Comparison of ENCODE assay signal across 9 cellular contexts in the genomic region with DNA sequence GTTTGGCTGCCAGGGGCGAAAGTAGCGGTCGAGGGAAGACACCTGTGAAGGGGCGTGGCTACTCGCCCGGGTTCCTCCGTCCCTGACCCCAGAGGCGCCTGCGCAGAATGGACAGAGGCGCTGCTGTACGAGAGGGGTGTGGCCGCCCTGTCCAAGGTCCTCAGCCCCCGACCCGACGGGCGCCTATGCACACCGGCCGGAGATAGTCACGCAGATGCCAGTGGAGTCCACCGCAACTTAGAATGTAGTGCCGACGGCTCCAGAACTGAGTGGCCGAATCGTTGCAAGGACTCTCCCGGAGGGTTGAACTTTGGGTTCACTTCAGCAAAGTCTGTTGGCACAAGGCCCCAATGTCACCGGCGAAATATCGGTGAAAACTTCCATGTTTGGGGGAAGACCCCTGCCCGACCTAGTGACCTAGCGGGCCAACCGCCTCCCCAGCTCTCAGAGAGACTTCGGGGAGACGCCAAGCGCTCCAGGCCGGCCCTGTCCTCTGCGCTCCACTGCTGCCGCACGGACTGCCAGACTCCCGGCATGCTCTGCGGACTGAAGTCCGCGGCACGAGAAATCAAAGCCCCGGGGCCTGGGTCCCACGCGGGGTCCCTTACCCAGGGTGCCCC. TPM values are rescaled to one million over a fixed set of nuclear protein-coding genes. Genes with fewer than 3 reads are reported as not detected.
DNase-seq lines count a peak whose midpoint lies in the region; ATAC-seq and TF ChIP-seq lines count a peak whose summit lies in the region.
"Had no signal": no experiment of that assay in that cellular context is flagged by ENCODE, and none has a peak within 500 bp of the region (broad histone marks: within the 10 kb centered on the region; RNA-seq: fewer than 3 reads in every experiment).

No MANE protein-coding gene starts in this region.

- H3K27ac Mint-ChIP-seq in CD4-positive, CD25-positive, alpha-beta regulatory T cell: peak overlapping the region; percentile 82 to 99 (median 98)
- H3K27ac Mint-ChIP-seq in naive thymus-derived CD8-positive, alpha-beta T cell: peak overlapping the region; percentile 99 to 100 (median 100)
- peak overlapping the region; percentile 100 for H3K27ac Mint-ChIP-seq in stimulated activated naive B cell treated with anti-CD40 and anti-IgM and Interleukin-4, amounts not matched to agents 10 μg/mL and 1 μg/mL and 100 μg/mL, for 72 hours

- H3K79me2 ChIP-seq in OCI-LY3 (ENCODE audit: low read length) (no peaks in the 10 kb centered on the region), fibroblast of lung (ENCODE audit: control insufficient read depth, insufficient read depth, low read length) (no peaks in the 10 kb centered on the region)

- H4K20me1 ChIP-seq in OCI-LY3 (ENCODE audit: insufficient read depth, low read length) (0 out of 2 replicates have a peak, but pooled peaks cover 3% of the 10 kb centered on the region), fibroblast of lung (ENCODE audit: control insufficient read depth, extremely low read depth, insufficient read depth, low read length) (no peaks in the 10 kb centered on the region)

- H3K36me3 ChIP-seq in CD4-positive, CD25-positive, alpha-beta regulatory T cell (ENCODE audit: control insufficient read depth, insufficient read depth, low read length): no peaks in the 10 kb centered on the region
- H3K36me3 ChIP-seq in OCI-LY3 (replicated peaks; ENCODE audit: low read depth, low read length) (no peaks in the 10 kb centered on the region), fibroblast of lung (ENCODE audit: control insufficient read depth, insufficient read depth, low read length) (no peaks in the 10 kb centered on the region)

- peak overlapping the region; percentile 84 for H2AFZ ChIP-seq in OCI-LY3 (ENCODE audit: low read depth, low read length)
- peak overlapping the region; percentile 90 for H2AFZ ChIP-seq in fibroblast of lung (ENCODE audit: low read length)

- H3K4me3 Mint-ChIP-seq in CD4-positive, CD25-positive, alpha-beta regulatory T cell: peak overlapping the region; percentile 83 to 98 (median 94)
- peak overlapping the region; percentile 88 to 96 (median 95) for H3K4me3 Mint-ChIP-seq in naive thymus-derived CD8-positive, alpha-beta T cell
- peak overlapping the region; percentile 93 to 95 for H3K4me3 Mint-ChIP-seq in stimulated activated naive B cell treated with anti-CD40 and anti-IgM and Interleukin-4, amounts not matched to agents 10 μg/mL and 1 μg/mL and 100 μg/mL, for 72 hours

- H3K4me1 Mint-ChIP-seq in CD4-positive, CD25-positive, alpha-beta regulatory T cell: peaks cover 5 to 35% (median 24%) of the 10 kb centered on the region in 4 donors
- peaks cover 15 to 44% (median 28%) of the 10 kb centered on the region in 4 donors for H3K4me1 Mint-ChIP-seq in naive thymus-derived CD8-positive, alpha-beta T cell
- H3K4me1 Mint-ChIP-seq in stimulated activated naive B cell treated with anti-CD40 and anti-IgM and Interleukin-4, amounts not matched to agents 10 μg/mL and 1 μg/mL and 100 μg/mL, for 72 hours: peaks cover 38 to 54% of the 10 kb centered on the region in 2 donors

- peak overlapping the region; percentile 88 for H3K4me3 ChIP-seq in CD4-positive, CD25-positive, alpha-beta regulatory T cell (ENCODE audit: low read depth, low read length)
- H3K4me3 ChIP-seq in OCI-LY3 (ENCODE audit: low read length) (peak overlapping the region; percentile 97), fibroblast of lung (replicated peaks in 1 of 4; ENCODE audit: control extremely low read depth in 1 of 4, insufficient read depth in 1 of 4, low read depth in 3 of 4, low read length in 4 of 4) (peak overlapping the region; percentile 57 to 83 (median 62))

- H3K9me3 Mint-ChIP-seq in CD4-positive, CD25-positive, alpha-beta regulatory T cell: peaks cover 0 to 3% (median 0%) of the 10 kb centered on the region in 7 donors
- peaks cover 0 to 4% (median 0%) of the 10 kb centered on the region in 9 donors for H3K9me3 Mint-ChIP-seq in naive thymus-derived CD8-positive, alpha-beta T cell
- H3K9me3 Mint-ChIP-seq in stimulated activated naive B cell treated with anti-CD40 and anti-IgM and Interleukin-4, amounts not matched to agents 10 μg/mL and 1 μg/mL and 100 μg/mL, for 72 hours: no peaks in the 10 kb centered on the region

- peaks cover 37% of the 10 kb centered on the region for H3K4me1 ChIP-seq in CD4-positive, CD25-positive, alpha-beta regulatory T cell (ENCODE audit: control insufficient read depth, insufficient read depth, low read length, poor library complexity, severe bottlenecking)
- H3K4me1 ChIP-seq in OCI-LY3 (ENCODE audit: low read length) (peaks cover 30% of the 10 kb centered on the region), fibroblast of lung (ENCODE audit: control insufficient read depth, extremely low read depth, insufficient read depth, low read length) (no peaks in the 10 kb centered on the region)

- peaks cover 3% of the 10 kb centered on the region for H3K27me3 ChIP-seq in CD4-positive, CD25-positive, alpha-beta regulatory T cell (ENCODE audit: control insufficient read depth, insufficient read depth, low read length)
- H3K27me3 ChIP-seq in OCI-LY3 (ENCODE audit: low read depth, low read length) (peaks cover 8% of the 10 kb centered on the region; the same call in 1 of the 2 replicates), fibroblast of lung (ENCODE audit: control insufficient read depth, insufficient read depth, low read length) (peaks cover 2% of the 10 kb centered on the region)

- H3K4me2 ChIP-seq in OCI-LY3 (ENCODE audit: low read length) (peak overlapping the region; percentile 98), fibroblast of lung (ENCODE audit: extremely low read depth, insufficient read depth, low read length) (peak overlapping the region; percentile 97)

- H3K27me3 Mint-ChIP-seq in CD4-positive, CD25-positive, alpha-beta regulatory T cell: peaks cover 52% of the 10 kb centered on the region
- peaks cover 0 to 5% (median 0%) of the 10 kb centered on the region in 5 donors for H3K27me3 Mint-ChIP-seq in naive thymus-derived CD8-positive, alpha-beta T cell
- no peaks in the 10 kb centered on the region for H3K27me3 Mint-ChIP-seq in stimulated activated naive B cell treated with anti-CD40 and anti-IgM and Interleukin-4, amounts not matched to agents 10 μg/mL and 1 μg/mL and 100 μg/mL, for 72 hours

- peak; percentile 47 to 77 (median 67) for DNase-seq in CD4-positive, CD25-positive, alpha-beta regulatory T cell
- DNase-seq in HT1080 (ENCODE audit: low read depth) (peak; percentile 72), activated T-helper 1 cell treated with Interleukin-2 at 50 U/mL for 16 hours (ENCODE audit: low read depth) (peak; percentile 59), fibroblast of lung (ENCODE audit: low read depth in 2 of 2) (peak; percentile 66)
- peak; percentile 58 to 87 (median 72) for DNase-seq in naive thymus-derived CD8-positive, alpha-beta T cell
- DNase-seq in stimulated activated naive B cell treated with anti-CD40 and anti-IgM and Interleukin-4, amounts not matched to agents 10 μg/mL and 1 μg/mL and 100 μg/mL, for 72 hours: peak; percentile 88

- peak; percentile 38 to 41 for ATAC-seq in CD4-positive, CD25-positive, alpha-beta regulatory T cell (ENCODE audit: low read depth in 2 of 2)
- ATAC-seq in GM21360 (IDR thresholded peaks at IDR 0.05; ENCODE audit: unreplicated experiment): peak; percentile 43
- peak; percentile 47 to 48 for ATAC-seq in naive thymus-derived CD8-positive, alpha-beta T cell
- ATAC-seq in stimulated activated naive B cell treated with anti-CD40 and anti-IgM and Interleukin-4, amounts not matched to agents 10 μg/mL and 1 μg/mL and 100 μg/mL, for 72 hours (replicated peaks): peak; percentile 61 to 67

- peak overlapping the region; percentile 85 for H3K27ac ChIP-seq in CD4-positive, CD25-positive, alpha-beta regulatory T cell (ENCODE audit: insufficient read depth, low read length, poor library complexity, severe bottlenecking)
- H3K27ac ChIP-seq in OCI-LY3 (ENCODE audit: low read length): peak overlapping the region; percentile 55
- no peak overlapping the region for H3K27ac ChIP-seq in fibroblast of lung (ENCODE audit: insufficient read depth, low read length)

- H3K36me3 Mint-ChIP-seq in CD4-positive, CD25-positive, alpha-beta regulatory T cell: no peaks in the 10 kb centered on the region
- H3K36me3 Mint-ChIP-seq in naive thymus-derived CD8-positive, alpha-beta T cell: peaks cover 0 to 3% (median 0%) of the 10 kb centered on the region in 3 donors
- no peaks in the 10 kb centered on the region for H3K36me3 Mint-ChIP-seq in stimulated activated naive B cell treated with anti-CD40 and anti-IgM and Interleukin-4, amounts not matched to agents 10 μg/mL and 1 μg/mL and 100 μg/mL, for 72 hours

- TF ChIP-seq CTCF in OCI-LY3 (IDR thresholded peaks at IDR 0.05; ENCODE audit: low read depth, low read length) (no peak), fibroblast of lung (conservative IDR thresholded peaks at IDR 0.05 in 1 of 2, IDR thresholded peaks at IDR 0.05 in 1 of 2; ENCODE audit: low read depth in 1 of 2, low read length in 2 of 2) (no peak)

- POLR2A ChIA-PET in naive thymus-derived CD8-positive, alpha-beta T cell (lab: Charles Lee): interaction anchor here (0.5 to 2.9 kb wide), 3 partner anchors 124 to 746 kb away, joined by 4 to 44 read pairs (median 5); a partner anchor contains a TSS

- H3K9ac ChIP-seq in OCI-LY3 (ENCODE audit: low read length): peak overlapping the region; percentile 80
- H3K9ac ChIP-seq in fibroblast of lung (ENCODE audit: insufficient read depth, low read length): peak overlapping the region; percentile 21

- H3K9me3 ChIP-seq in CD4-positive, CD25-positive, alpha-beta regulatory T cell (ENCODE audit: control insufficient read depth in 2 of 2, low read length in 2 of 2): no peaks in the 10 kb centered on the region
- H3K9me3 ChIP-seq in OCI-LY3 (ENCODE audit: insufficient read depth, low read length) (no peaks in the 10 kb centered on the region), fibroblast of lung (ENCODE audit: control insufficient read depth, insufficient read depth, low read depth, low read length) (no peaks in the 10 kb centered on the region)

RNA-seq across cellular contexts. Expression of a gene that starts 0.5 kb away (rescaled TPM):
- total RNA-seq in CD4-positive, CD25-positive, alpha-beta regulatory T cell: not detected
- not detected for polyA plus RNA-seq in CD4-positive, CD25-positive, alpha-beta regulatory T cell
- total RNA-seq in HT1080 (2014; rRNA removed; shearing (Covaris generic)): not detected in 2 replicates
- polyA plus RNA-seq in HT1080 (2015; cell fraction: cytosol; rRNA removed): not detected in 2 replicates
- not detected in 2 replicates for polyA plus RNA-seq in HT1080 (2015; cell fraction: nucleus; rRNA removed)
- not detected in 2 replicates for total RNA-seq in fibroblast of lung
- not detected in 2 replicates for polyA plus RNA-seq in fibroblast of lung
- not detected in 2 replicates for polyA plus RNA-seq in fibroblast of lung (2012)
- polyA minus RNA-seq in fibroblast of lung (ENCODE audit: low replicate concordance): not detected in 2 replicates
- total RNA-seq in naive thymus-derived CD8-positive, alpha-beta T cell: not detected
- not detected for polyA plus RNA-seq in naive thymus-derived CD8-positive, alpha-beta T cell
- total RNA-seq: T-helper 2 cell treated with Interferon-gamma antibody and Interleukin-4, amounts not matched to agents 100 ng/mL and 5 ng/mL, for 36 hours had no signal

RNA-seq across cellular contexts. Expression of a gene that starts 1.8 kb away (rescaled TPM):
- not detected for total RNA-seq in CD4-positive, CD25-positive, alpha-beta regulatory T cell
- not detected for polyA plus RNA-seq in CD4-positive, CD25-positive, alpha-beta regulatory T cell
- not detected in 2 replicates for total RNA-seq in HT1080 (2014; rRNA removed; shearing (Covaris generic))
- not detected in 2 replicates for polyA plus RNA-seq in HT1080 (2015; cell fraction: cytosol; rRNA removed)
- polyA plus RNA-seq in HT1080 (2015; cell fraction: nucleus; rRNA removed): not detected in 2 replicates
- total RNA-seq in fibroblast of lung: not detected in 2 replicates
- polyA plus RNA-seq in fibroblast of lung: not detected in 2 replicates
- not detected in 2 replicates for polyA plus RNA-seq in fibroblast of lung (2012)
- not detected in 2 replicates for polyA minus RNA-seq in fibroblast of lung (ENCODE audit: low replicate concordance)
- not detected for total RNA-seq in naive thymus-derived CD8-positive, alpha-beta T cell
- not detected for polyA plus RNA-seq in naive thymus-derived CD8-positive, alpha-beta T cell
- total RNA-seq: T-helper 2 cell treated with Interferon-gamma antibody and Interleukin-4, amounts not matched to agents 100 ng/mL and 5 ng/mL, for 36 hours had no signal
